Comparison of ENCODE assay signal across 11 cellular contexts in the genomic region with DNA sequence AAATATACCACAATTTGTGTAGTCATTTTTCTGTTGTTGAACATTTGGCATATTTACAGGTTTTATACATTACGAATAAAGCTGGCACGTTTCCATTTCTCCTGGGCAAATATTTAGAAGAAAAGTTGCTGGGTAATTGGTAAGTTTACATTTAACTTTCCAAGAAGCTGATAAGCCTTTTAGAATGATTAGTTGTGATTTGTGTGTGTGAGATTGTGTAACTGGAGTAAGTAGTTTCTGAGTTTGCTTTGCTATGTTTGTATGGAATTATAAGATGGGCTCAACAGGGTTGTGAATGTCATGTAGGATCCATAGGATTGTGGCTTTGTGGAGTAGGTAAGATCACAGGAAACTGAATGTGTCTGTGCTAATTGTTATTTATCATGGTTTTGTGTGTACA. TPM values are rescaled to one million over a fixed set of nuclear protein-coding genes. Genes with fewer than 3 reads are reported as not detected.
A peak's percentile ranks its signal among the peaks of the same experiment; 100 is the strongest.
DNase-seq lines count a peak whose midpoint lies in the region; ATAC-seq, FAIRE-seq and TF ChIP-seq lines count a peak whose summit lies in the region.
"Had no signal": no experiment of that assay in that cellular context is flagged by ENCODE, and none has a peak within 500 bp of the region (broad histone marks: within the 10 kb centered on the region; RNA-seq: fewer than 3 reads in every experiment).

No MANE protein-coding gene starts in this region.

- peaks cover 12% of the 10 kb centered on the region for H3K9me3 ChIP-seq in A673 (ENCODE audit: low read depth, low read length, poor library complexity, severe bottlenecking)
- H3K9me3 ChIP-seq in HEK293 (ENCODE audit: control insufficient read depth, insufficient read depth, low read depth, low read length) = peaks cover 10% of the 10 kb centered on the region
- peaks cover 8% of the 10 kb centered on the region for H3K9me3 ChIP-seq in astrocyte (ENCODE audit: insufficient read depth, low read depth, low read length)
- peaks cover 17 to 28% (median 20%) of the 10 kb centered on the region in 4 donors for H3K9me3 ChIP-seq in liver (ENCODE audit: control insufficient read depth in 4 of 4, low read length in 3 of 4)

- no TSS peak for BruUV-seq in A673 (replicated peaks; lab: Mats Ljungman, UMichigan)

- peaks cover 14% of the 10 kb centered on the region for H3K4me1 Mint-ChIP-seq in astrocyte (ENCODE audit: low read depth, unreplicated experiment)

- DNase-seq in A673 (ENCODE audit: low spot score) (no peak), astrocyte (ENCODE audit: low read depth) (no peak), SKM-1 treated with dmso at 0.1 percent for 144 hours (lab: John Stamatoyannopoulos, UW; ENCODE audit: unreplicated experiment) (no peak), superior temporal gyrus (ENCODE audit: extremely low spot score) (no peak)
- DNase-seq: activated CD8-positive, alpha-beta memory T cell treated with anti-CD3 and anti-CD28 coated beads, Interleukin-2, amount 50 U/mL, for 4 hours; KG1; stimulated activated CD8-positive, alpha-beta memory T cell treated with anti-CD3 and anti-CD28 coated beads, Interleukin-4, amount 100 ng/mL, for 48 hours had no signal

- H3K4me1 ChIP-seq in A673 (ENCODE audit: insufficient read depth, low read length, poor library complexity, severe bottlenecking) = no peaks in the 10 kb centered on the region
- H3K4me1 ChIP-seq in HEK293 (ENCODE audit: control insufficient read depth, insufficient read depth, low read length) = peaks cover 18% of the 10 kb centered on the region
- H3K4me1 ChIP-seq in astrocyte (ENCODE audit: insufficient read depth, low read length) = no peaks in the 10 kb centered on the region
- H3K4me1 ChIP-seq in liver (ENCODE audit: control insufficient read depth in 4 of 4, insufficient read depth in 4 of 4, low read length in 3 of 4) = peaks cover 3 to 13% (median 12%) of the 10 kb centered on the region in 4 donors

- H3K4me3 Mint-ChIP-seq in astrocyte (ENCODE audit: unreplicated experiment) = peak overlapping the region; percentile 98

- no peak for FAIRE-seq in astrocyte (lab: Jason Lieb, UNC)

- H3K27ac Mint-ChIP-seq in astrocyte (ENCODE audit: unreplicated experiment) = peak overlapping the region; percentile 93

- no peak for TF ChIP-seq RAD21 in liver (IDR thresholded peaks at IDR 0.05)

- POLR2A ChIA-PET in A673 (lab: Charles Lee; ENCODE audit: low non-redundant PET) (no interaction called here), HEK293 (lab: Yijun Ruan, JAX) (interaction anchor here (3.6 kb wide), 1 partner anchor 46 kb away, joined by 65 read pairs; the partner anchor contains the start of gene ZNF260)

- peaks cover 22% of the 10 kb centered on the region for H3K9me3 Mint-ChIP-seq in astrocyte (ENCODE audit: unreplicated experiment)

- TF ChIP-seq CTCF in A673 (conservative IDR thresholded peaks at IDR 0.05; ENCODE audit: low read depth, low read length) (no peak), HEK293 (tag by site-specific recombination; IDR thresholded peaks at IDR 0.05) (no peak), astrocyte (IDR thresholded peaks at IDR 0.05; ENCODE audit: insufficient read depth, low read depth, low read length) (no peak), liver (IDR thresholded peaks at IDR 0.05; ENCODE audit: low read depth, low read length, missing input control) (no peak)

- H3K36me3 ChIP-seq in A673 (ENCODE audit: insufficient read depth, low read length, poor library complexity, severe bottlenecking) (peaks cover 37% of the 10 kb centered on the region), HEK293 (ENCODE audit: control insufficient read depth in 2 of 2, insufficient read depth in 1 of 2, low read length in 2 of 2) (peaks cover 58 to 72% of the 10 kb centered on the region in 2 experiments), astrocyte (ENCODE audit: insufficient read depth, low read length) (peaks cover 15% of the 10 kb centered on the region), liver (ENCODE audit: control insufficient read depth in 4 of 4, insufficient read depth in 3 of 4, low read depth in 1 of 4, low read length in 3 of 4) (peaks cover 12 to 37% (median 29%) of the 10 kb centered on the region in 4 donors)

- peaks cover 26% of the 10 kb centered on the region for H3K36me3 Mint-ChIP-seq in astrocyte (ENCODE audit: low read depth, unreplicated experiment)

- H4K20me1 ChIP-seq in astrocyte (ENCODE audit: insufficient read depth, low read length) = no peaks in the 10 kb centered on the region

- intact Hi-C loops in A673 (cut with micrococcal nuclease; ENCODE audit: unreplicated experiment) = no loop called here

- H3K27me3 ChIP-seq in A673 (replicated peaks; ENCODE audit: insufficient read depth, low read depth, low read length, poor library complexity) (no peaks in the 10 kb centered on the region), astrocyte (ENCODE audit: insufficient read depth, low read length) (no peaks in the 10 kb centered on the region), liver (ENCODE audit: control insufficient read depth in 4 of 4, insufficient read depth in 4 of 4, low read length in 3 of 4) (no peaks in the 10 kb centered on the region)

- H3K79me2 ChIP-seq in astrocyte (ENCODE audit: insufficient read depth, low read length) = peaks cover 68% of the 10 kb centered on the region

- H3K27ac ChIP-seq in A673 (ENCODE audit: low read depth, low read length, poor library complexity, severe bottlenecking) (no peak overlapping the region), HEK293 (ENCODE audit: extremely low read depth, low read depth, low read length) (peak overlapping the region; percentile 86; the same call in 1 of the 2 replicates), astrocyte (ENCODE audit: low read depth, low read length) (no peak overlapping the region), liver (ENCODE audit: low read depth in 1 of 2, low read length in 2 of 2) (no peak overlapping the region)

- H3K4me3 ChIP-seq in A673 (ENCODE audit: low read depth, low read length, poor library complexity, severe bottlenecking) (peak overlapping the region; percentile 82), HEK293 (ENCODE audit: low read depth, low read length) (no peak overlapping the region), astrocyte (ENCODE audit: insufficient read depth, low read depth, low read length) (peak overlapping the region; percentile 87), liver (ENCODE audit: low read depth in 1 of 3, low read length in 3 of 3) (peak overlapping the region; percentile 79 to 93 (median 82))

- no peaks in the 10 kb centered on the region for H3K27me3 Mint-ChIP-seq in astrocyte (ENCODE audit: low read depth, unreplicated experiment)

- WGBS in liver = 67% methylated on average over 2 of the region's 2 CpGs

- no peak overlapping the region for H2AFZ ChIP-seq in astrocyte (ENCODE audit: low read depth, low read length)

- CTCF ChIA-PET in A673 (lab: Charles Lee) = no interaction called here
- CTCF ChIA-PET in HEK293 (lab: Yijun Ruan, JAX) = interaction anchor here (0.5 kb wide), 1 partner anchor 983 kb away, joined by 4 read pairs; no protein-coding TSS in a partner anchor

- H3K4me2 ChIP-seq in astrocyte (ENCODE audit: low read length) = peak overlapping the region; percentile 93

- H3K9ac ChIP-seq in astrocyte (ENCODE audit: low read length) (no peak overlapping the region), liver (ENCODE audit: low read depth in 1 of 2, low read length in 2 of 2) (no peak overlapping the region)

- no peak for ATAC-seq in HG03139 (IDR thresholded peaks at IDR 0.05; ENCODE audit: unreplicated experiment)
- no peak for ATAC-seq in GM18498 (IDR thresholded peaks at IDR 0.05; ENCODE audit: unreplicated experiment)

TF ChIP-seq in HEK293, 187 proteins besides CTCF, POLR2A, EP300 and RAD21 (continues in another document):
- peak; percentile 68 for TF ChIP-seq PRDM6 (tag by site-specific recombination; IDR thresholded peaks at IDR 0.05)

TF ChIP-seq in liver, 16 proteins besides CTCF, POLR2A, EP300 and RAD21:
- TF ChIP-seq EGR1 (IDR thresholded peaks at IDR 0.05; ENCODE audit: low read depth in 2 of 2) (no peak), TAF1 (conservative IDR thresholded peaks at IDR 0.05) (no peak), FOXA1 (IDR thresholded peaks at IDR 0.05) (no peak)
TF ChIP-seq in liver: peak in this region for 0.

RNA-seq across cellular contexts. Expression of gene ZNF529, which starts 1.7 kb away (rescaled TPM):
- total RNA-seq in A673 (2021) (17.8 and 19.0 TPM in 2 replicates), astrocyte (11.9 and 13.9 TPM in 2 replicates), liver (1 to 10 TPM; 4.0 to 9.5 TPM)
- 1 to 10 TPM; 1.4 to 2.0 TPM for polyA plus RNA-seq in liver

RNA-seq across cellular contexts. Expression of gene ZNF382, which starts 30.4 kb away (rescaled TPM):
- total RNA-seq in A673 (2021) = 17.2 and 17.3 TPM in 2 replicates
- 9.7 and 12.3 TPM in 2 replicates for total RNA-seq in astrocyte
- total RNA-seq in liver = 1 to 10 TPM; 2.5 to 3.8 TPM
- under 1 TPM; 0.20 to 0.26 TPM for polyA plus RNA-seq in liver

RNA-seq across cellular contexts. Expression of gene ZNF260, which starts 46.7 kb away (rescaled TPM):
- total RNA-seq in A673 (2021) = 18.0 and 20.4 TPM in 2 replicates
- 22.3 and 26.6 TPM in 2 replicates for total RNA-seq in astrocyte
- 10 to 100 TPM in 1 of 2 donors, 1 to 10 TPM in 1; 8.0 to 10.4 TPM for total RNA-seq in liver
- 1 to 10 TPM; 1.7 to 3.2 TPM for polyA plus RNA-seq in liver
